13 cellular contexts compared by ENCODE assay signal in genomic region chr17:73283841-73284282, GRCh38. TPM values are rescaled to one million over a fixed set of nuclear protein-coding genes. Genes with fewer than 3 reads are reported as not detected.
DNase-seq lines count a peak whose midpoint lies in the region; ATAC-seq and TF ChIP-seq lines count a peak whose summit lies in the region.
"Had no signal": no experiment of that assay in that cellular context is flagged by ENCODE, and none has a peak within 500 bp of the region (broad histone marks: within the 10 kb centered on the region; RNA-seq: fewer than 3 reads in every experiment).

No MANE protein-coding gene starts in this region.

- H3K36me3 ChIP-seq in SJCRH30 (no peaks in the 10 kb centered on the region), gastrocnemius medialis (peaks cover 0 to 20% of the 10 kb centered on the region in 2 donors)

- H3K27me3 Mint-ChIP-seq in glutamatergic neuron (ENCODE audit: unreplicated experiment) = peaks cover 16% of the 10 kb centered on the region
- H3K27me3 Mint-ChIP-seq: activated CD8-positive, alpha-beta T cell treated with anti-CD3 and anti-CD28 coated beads for 36 hours had no signal

- H3K27ac Mint-ChIP-seq in glutamatergic neuron (ENCODE audit: unreplicated experiment) = peak overlapping the region; percentile 77
- H3K27ac Mint-ChIP-seq: activated CD8-positive, alpha-beta T cell treated with anti-CD3 and anti-CD28 coated beads for 36 hours; activated naive CD4-positive, alpha-beta T cell treated with anti-CD3 and anti-CD28 coated beads, Interleukin-2, amount 10 ng/mL, durations not matched to agents 7 days and 5 days had no signal

- peak overlapping the region; percentile 75 for H3K4me3 Mint-ChIP-seq in glutamatergic neuron (ENCODE audit: unreplicated experiment)
- H3K4me3 Mint-ChIP-seq: activated CD8-positive, alpha-beta T cell treated with anti-CD3 and anti-CD28 coated beads for 36 hours; activated naive CD4-positive, alpha-beta T cell treated with anti-CD3 and anti-CD28 coated beads, Interleukin-2, amount 10 ng/mL, durations not matched to agents 7 days and 5 days had no signal

- in situ Hi-C loops in gastrocnemius medialis (cut with MboI; ENCODE audit: low sequenced_read_pairs in 4 of 4) = no loop called here

- H3K9me3 ChIP-seq in SJCRH30 (replicated peaks) (no peaks in the 10 kb centered on the region), gastrocnemius medialis (no peaks in the 10 kb centered on the region)
- H3K9me3 ChIP-seq: neutrophil had no signal

- H3K36me3 Mint-ChIP-seq in glutamatergic neuron (ENCODE audit: unreplicated experiment) = no peaks in the 10 kb centered on the region
- H3K36me3 Mint-ChIP-seq: activated naive CD4-positive, alpha-beta T cell treated with anti-CD3 and anti-CD28 coated beads, Interleukin-2, amount 10 ng/mL, durations not matched to agents 7 days and 5 days had no signal

- peak in 1 of 2 donors; percentile 7 for TF ChIP-seq POLR2A in gastrocnemius medialis (IDR thresholded peaks at IDR 0.05)

- H3K27ac ChIP-seq in SJCRH30 = no peak overlapping the region
- peak overlapping the region; percentile 35 to 60 (median 50) for H3K27ac ChIP-seq in gastrocnemius medialis
- H3K27ac ChIP-seq: neutrophil had no signal

- TF ChIP-seq CTCF in glutamatergic neuron (IDR thresholded peaks at IDR 0.05; ENCODE audit: partially characterized antibody, unreplicated experiment) = no peak
- TF ChIP-seq CTCF in gastrocnemius medialis (IDR thresholded peaks at IDR 0.05 in 4 of 5, conservative IDR thresholded peaks at IDR 0.05 in 1 of 5) = no peak

- H3K4me1 ChIP-seq in SJCRH30 (peaks cover 9% of the 10 kb centered on the region; the same call in 1 of the 2 replicates), gastrocnemius medialis (peaks cover 31 to 52% of the 10 kb centered on the region in 2 donors)

- H3K4me3 ChIP-seq in SJCRH30 = no peak overlapping the region
- no peak overlapping the region for H3K4me3 ChIP-seq in gastrocnemius medialis

- H3K27me3 ChIP-seq in SJCRH30 (no peaks in the 10 kb centered on the region), gastrocnemius medialis (no peaks in the 10 kb centered on the region)
- H3K27me3 ChIP-seq: neutrophil had no signal

- ATAC-seq in HG02610 (IDR thresholded peaks at IDR 0.05; ENCODE audit: unreplicated experiment) = peak; percentile 27
- peak in 1 of 2 donors; percentile 26 for ATAC-seq in gastrocnemius medialis
- no peak for ATAC-seq in HG02938 (IDR thresholded peaks at IDR 0.05; ENCODE audit: unreplicated experiment)
- no peak for ATAC-seq in GM18519 (IDR thresholded peaks at IDR 0.05; ENCODE audit: low FRiP score, unreplicated experiment)
- ATAC-seq: activated CD8-positive, alpha-beta T cell treated with anti-CD3 and anti-CD28 coated beads for 36 hours had no signal

- peaks cover 17% of the 10 kb centered on the region for H3K9me3 Mint-ChIP-seq in glutamatergic neuron (ENCODE audit: unreplicated experiment)
- H3K9me3 Mint-ChIP-seq: activated CD8-positive, alpha-beta T cell treated with anti-CD3 and anti-CD28 coated beads for 36 hours; activated naive CD4-positive, alpha-beta T cell treated with anti-CD3 and anti-CD28 coated beads, Interleukin-2, amount 10 ng/mL, durations not matched to agents 7 days and 5 days had no signal

- intact Hi-C loops in gastrocnemius medialis (cut with DNase I; ENCODE audit: low total_unique reads) = no loop called here

- peak; percentile 54 to 57 for DNase-seq in SJCRH30
- peak; percentile 74 for DNase-seq in glutamatergic neuron
- peak; percentile 35 to 53 for DNase-seq in gastrocnemius medialis
- no peak for DNase-seq in T-helper 9 cell
- DNase-seq in LoVo (ENCODE audit: low spot score) = no peak
- DNase-seq: activated CD8-positive, alpha-beta T cell treated with anti-CD3 and anti-CD28 coated beads for 36 hours; activated naive CD4-positive, alpha-beta T cell treated with anti-CD3 and anti-CD28 coated beads, Interleukin-2, amount 10 ng/mL, durations not matched to agents 7 days and 5 days; NCI-H345 had no signal

- peaks cover 48% of the 10 kb centered on the region for H3K4me1 Mint-ChIP-seq in glutamatergic neuron (ENCODE audit: low read depth, unreplicated experiment)
- H3K4me1 Mint-ChIP-seq: activated naive CD4-positive, alpha-beta T cell treated with anti-CD3 and anti-CD28 coated beads, Interleukin-2, amount 10 ng/mL, durations not matched to agents 7 days and 5 days had no signal

RNA-seq across cellular contexts. Expression of gene CPSF4L, which starts 22.2 kb away (rescaled TPM):
- not detected in 2 replicates for total RNA-seq in SJCRH30 (2014; rRNA removed; shearing (Covaris generic))
- 0.44 TPM for total RNA-seq in glutamatergic neuron (ENCODE audit: unreplicated experiment)
- total RNA-seq in gastrocnemius medialis = not detected
- total RNA-seq: activated CD8-positive, alpha-beta T cell treated with anti-CD3 and anti-CD28 coated beads for 36 hours; subcutaneous adipose tissue had no signal

RNA-seq across cellular contexts. Expression of gene CDC42EP4, which starts 27.9 kb away (rescaled TPM):
- 21.7 and 22.2 TPM in 2 replicates for total RNA-seq in SJCRH30 (2014; rRNA removed; shearing (Covaris generic))
- total RNA-seq in glutamatergic neuron (ENCODE audit: unreplicated experiment) = 124 TPM
- 10 to 100 TPM; 35.8 to 57.0 (median 47.1) TPM for total RNA-seq in gastrocnemius medialis

Comparison
In these comparisons a context has a peak if more than half of its experiments do, and no peak if none do; other contexts are left out.
1. DNase-seq: peak in SJCRH30 (2 of 2), glutamatergic neuron (single experiment) and gastrocnemius medialis (2 of 2); none in T-helper 9 cell (single experiment) and LoVo (single experiment).